8 cellular contexts compared by ENCODE assay signal in genomic region chr20:58650776-58651547, GRCh38. TPM values are rescaled to one million over a fixed set of nuclear protein-coding genes. Genes with fewer than 3 reads are reported as not detected.
A peak's percentile ranks its signal among the peaks of the same experiment; 100 is the strongest.
DNase-seq lines count a peak whose midpoint lies in the region; ATAC-seq, FAIRE-seq and TF ChIP-seq lines count a peak whose summit lies in the region.

TSS of gene STX16 (plus strand) at chr20:58651283. CDS start at chr20:58652007, 724 bp downstream.

- H3K4me1 ChIP-seq in mammary epithelial cell (ENCODE audit: insufficient read depth, low read length) (peaks cover 19% of the 10 kb centered on the region), small intestine (ENCODE audit: control insufficient read depth in 2 of 2, insufficient read depth in 1 of 2, low read depth in 1 of 2, low read length in 1 of 2) (peaks cover 0 to 1% of the 10 kb centered on the region in 2 donors)

- no peak for FAIRE-seq in small intestine (lab: Jason Lieb, UNC)

- H3K27ac ChIP-seq in 22Rv1 (peak within 1 kb of the TSS; percentile 56), WERI-Rb-1 (peak within 1 kb of the TSS; percentile 89), mammary epithelial cell (ENCODE audit: insufficient read depth, low read depth, low read length) (peak within 1 kb of the TSS; percentile 84), small intestine (ENCODE audit: low read depth in 1 of 2, low read length in 1 of 2) (peak within 1 kb of the TSS; percentile 86 to 94)

- H3K9me3 ChIP-seq in WERI-Rb-1 (ENCODE audit: severe bottlenecking) (no peaks in the 10 kb centered on the region), mammary epithelial cell (replicated peaks; ENCODE audit: insufficient read depth, low read length) (no peaks in the 10 kb centered on the region), small intestine (ENCODE audit: control insufficient read depth, low read depth) (no peaks in the 10 kb centered on the region)

- DNase-seq in NCI-H2196 (lab: John Stamatoyannopoulos, UW; ENCODE audit: unreplicated experiment) (peak; percentile 91), WERI-Rb-1 (peak; percentile 90), mammary epithelial cell (peak; percentile 95), iPS-NIHi11 (ENCODE audit: low spot score) (peak; percentile 97), small intestine (peak; percentile 97)

- H4K20me1 ChIP-seq in mammary epithelial cell (ENCODE audit: insufficient read depth, low read length), result no peaks in the 10 kb centered on the region

- peak within 1 kb of the TSS; percentile 94 for H2AFZ ChIP-seq in mammary epithelial cell (ENCODE audit: low read depth, low read length)

- peak within 1 kb of the TSS; percentile 93 for H3K4me2 ChIP-seq in mammary epithelial cell (ENCODE audit: insufficient read depth, low read depth, low read length)

- peak; percentile 67 for TF ChIP-seq POLR2A in GM18526 (IDR thresholded peaks at IDR 0.05; ENCODE audit: extremely low read depth, insufficient read length)

- H3K27me3 ChIP-seq in WERI-Rb-1 (ENCODE audit: insufficient read depth, low read depth, severe bottlenecking), result no peaks in the 10 kb centered on the region
- no peaks in the 10 kb centered on the region for H3K27me3 ChIP-seq in mammary epithelial cell (ENCODE audit: insufficient read depth, low read length)
- no peaks in the 10 kb centered on the region for H3K27me3 ChIP-seq in small intestine (ENCODE audit: control insufficient read depth in 2 of 2, insufficient read depth in 2 of 2, low read length in 2 of 2)

- TF ChIP-seq CTCF in 22Rv1 (IDR thresholded peaks at IDR 0.05) (peak; percentile 55), WERI-Rb-1 (IDR thresholded peaks at IDR 0.05; ENCODE audit: low read depth, low read length) (peak; percentile 48; the same call in 1 of the 2 replicates), mammary epithelial cell (conservative IDR thresholded peaks at IDR 0.05 in 1 of 2, IDR thresholded peaks at IDR 0.05 in 1 of 2; ENCODE audit: extremely low read depth in 1 of 2, insufficient read depth in 1 of 2, low read depth in 1 of 2, low read length in 2 of 2) (peak; percentile 43 to 58)

- H3K9ac ChIP-seq in mammary epithelial cell (ENCODE audit: insufficient read depth, low read length), result peak within 1 kb of the TSS; percentile 85

- CTCF ChIA-PET in mammary epithelial cell (lab: Charles Lee; ENCODE audit: low non-redundant PET), result no interaction called here

- in situ Hi-C loops in mammary epithelial cell (cut with MboI; ENCODE audit: low sequenced_read_pairs in 2 of 2), result no loop called here

- H3K36me3 ChIP-seq in WERI-Rb-1, result peaks cover 7% of the 10 kb centered on the region
- peaks cover 5% of the 10 kb centered on the region for H3K36me3 ChIP-seq in mammary epithelial cell (ENCODE audit: insufficient read depth, low read length)
- no peaks in the 10 kb centered on the region for H3K36me3 ChIP-seq in small intestine (ENCODE audit: control insufficient read depth in 2 of 2, insufficient read depth in 2 of 2, low read length in 2 of 2)

- intact Hi-C loops in mammary epithelial cell (cut with micrococcal nuclease), result loop anchor here (2.0 to 5.0 kb wide), 5 partner anchors 94 to 339 kb away; partner anchors contain the start of genes GNAS and GNAS-AS1

- peaks cover 50% of the 10 kb centered on the region for H3K79me2 ChIP-seq in mammary epithelial cell (ENCODE audit: insufficient read depth, low read length)

- peak; percentile 49 for ATAC-seq in HG03103 (IDR thresholded peaks at IDR 0.05; ENCODE audit: low read depth, unreplicated experiment)

- H3K4me3 ChIP-seq in WERI-Rb-1 (ENCODE audit: low read depth, low read length) (peak within 1 kb of the TSS; percentile 93), mammary epithelial cell (replicated peaks in 1 of 3; ENCODE audit: insufficient read depth in 1 of 3, low read depth in 2 of 3, low read length in 3 of 3) (peak within 1 kb of the TSS; percentile 77 to 93 (median 91)), small intestine (ENCODE audit: low read depth in 1 of 2, low read length in 2 of 2) (peak within 1 kb of the TSS; percentile 81 to 94)

- BruUV-seq in mammary epithelial cell (replicated peaks; lab: Mats Ljungman, UMichigan), result TSS peak; percentile 74

- dilution Hi-C loops in mammary epithelial cell (cut with HindIII; ENCODE audit: low sequenced_read_pairs), result no loop called here

- WGBS in mammary epithelial cell (ENCODE audit: low coverage, missing lambda C conversion rate), result 0% methylated on average over 17 of the region's 49 CpGs
- WGBS in small intestine, 3 donors, result 0 to 1% (median 0%) methylated on average over 46 to 49 of the region's 49 CpGs

RNA-seq across cellular contexts. Expression of gene STX16, which starts in this region (rescaled TPM):
- 10 to 100 TPM; 34.7 to 71.7 TPM for total RNA-seq in mammary epithelial cell
- polyA plus RNA-seq in mammary epithelial cell (29.5 TPM), small intestine (10 to 100 TPM; 17.3 to 39.8 (median 29.9) TPM)
- polyA minus RNA-seq in mammary epithelial cell, result 34.2 TPM

Comparison
In these comparisons a context has a peak if more than half of its experiments do, and no peak if none do; other contexts are left out.
1. Peak in every context shown above with its lines: DNase-seq, ATAC-seq, H3K4me3 ChIP-seq and H3K27ac ChIP-seq.